ENCODE assay signal across 1 cellular context in genomic region chr3:53178246-53178645, GRCh38.
TF ChIP-seq lines count a peak whose summit lies in the region.

No MANE protein-coding gene starts in this region.

TF ChIP-seq in HepG2, 621 proteins besides CTCF, POLR2A, EP300 and RAD21:
- TF ChIP-seq, protein P1, sequence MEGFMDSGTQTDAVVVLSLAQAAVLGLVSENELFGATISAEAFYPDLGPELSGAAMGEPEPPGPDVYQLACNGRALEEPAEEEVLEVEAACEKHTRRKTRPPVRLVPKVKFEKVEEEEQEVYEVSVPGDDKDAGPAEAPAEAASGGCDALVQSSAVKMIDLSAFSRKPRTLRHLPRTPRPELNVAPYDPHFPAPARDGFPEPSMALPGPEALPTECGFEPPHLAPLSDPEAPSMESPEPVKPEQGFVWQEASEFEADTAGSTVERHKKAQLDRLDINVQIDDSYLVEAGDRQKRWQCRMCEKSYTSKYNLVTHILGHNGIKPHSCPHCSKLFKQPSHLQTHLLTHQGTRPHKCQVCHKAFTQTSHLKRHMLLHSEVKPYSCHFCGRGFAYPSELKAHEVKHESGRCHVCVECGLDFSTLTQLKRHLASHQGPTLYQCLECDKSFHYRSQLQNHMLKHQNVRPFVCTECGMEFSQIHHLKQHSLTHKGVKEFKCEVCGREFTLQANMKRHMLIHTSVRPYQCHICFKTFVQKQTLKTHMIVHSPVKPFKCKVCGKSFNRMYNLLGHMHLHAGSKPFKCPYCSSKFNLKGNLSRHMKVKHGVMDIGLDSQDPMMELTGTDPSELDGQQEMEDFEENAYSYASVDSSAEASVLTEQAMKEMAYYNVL (CRISPR knock-in tag; IDR thresholded peaks at IDR 0.05; ENCODE audit: borderline replicate concordance) = no peak
- TF ChIP-seq MYPOP (CRISPR knock-in tag; IDR thresholded peaks at IDR 0.05) (no peak), FOXC1 (CRISPR knock-in tag; IDR thresholded peaks at IDR 0.05; ENCODE audit: borderline replicate concordance) (no peak), CHCHD3 (CRISPR knock-in tag; IDR thresholded peaks at IDR 0.05) (no peak), KDM1A (CRISPR knock-in tag; IDR thresholded peaks at IDR 0.05) (no peak), AGO2 (optimal IDR thresholded peaks at IDR 0.05; ENCODE audit: low read depth, low read length) (peak; percentile 40)
